Comparison of ENCODE assay signal across 8 cellular contexts in the genomic region with DNA sequence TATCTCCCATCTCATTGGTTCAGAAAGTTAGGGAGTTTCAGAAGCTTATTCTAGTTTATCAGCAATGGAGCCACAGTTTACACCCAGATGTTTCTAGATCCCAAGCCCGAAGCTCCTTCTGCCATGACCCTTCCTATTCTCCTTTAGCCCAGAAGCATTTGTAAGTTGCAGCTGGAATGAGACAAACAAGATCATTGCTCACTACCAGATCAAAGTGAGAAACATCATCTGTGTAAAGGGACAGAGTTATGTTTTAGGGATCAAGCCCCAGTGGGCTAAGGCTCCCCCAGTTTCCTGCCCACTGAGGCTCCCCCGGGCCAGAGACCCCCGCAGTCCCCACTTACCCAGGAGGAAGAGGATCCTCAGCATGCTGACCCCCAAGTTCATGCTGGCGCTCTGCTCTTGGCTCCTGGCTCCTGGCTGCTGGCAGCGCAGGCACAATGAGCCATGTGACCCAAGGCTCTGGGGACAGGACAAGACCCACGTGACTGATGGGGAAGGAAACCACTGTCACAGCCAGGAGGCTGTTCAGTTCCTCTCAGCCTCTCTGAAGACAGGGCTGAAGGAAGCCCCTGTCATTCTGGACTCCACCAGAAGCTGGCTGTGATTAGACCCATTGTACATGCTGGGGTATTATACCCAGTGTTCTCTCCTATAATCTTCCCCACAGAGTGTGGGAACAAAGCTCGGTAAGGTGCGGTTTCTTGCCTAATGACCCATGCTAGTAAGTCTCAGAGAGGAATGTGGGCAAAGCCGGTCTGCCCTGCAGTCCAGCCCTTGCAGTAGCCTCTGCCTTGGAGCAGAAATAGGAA. TPM values are rescaled to one million over a fixed set of nuclear protein-coding genes. Genes with fewer than 3 reads are reported as not detected.
DNase-seq lines count a peak whose midpoint lies in the region; ATAC-seq, FAIRE-seq and TF ChIP-seq lines count a peak whose summit lies in the region.

Gene TMEM273 (minus strand): TSS at position 442 of the 812 bp plus-strand sequence. CDS start 55 bp downstream, at position 387.

- peaks cover 52% of the 10 kb centered on the region for H3K4me1 Mint-ChIP-seq in activated T-cell treated with anti-CD3 and anti-CD28 coated beads, Interleukin-2, amount 50 U/mL, for 4 hours (ENCODE audit: low read depth)

- H3K36me3 Mint-ChIP-seq in activated T-cell treated with anti-CD3 and anti-CD28 coated beads, Interleukin-2, amount 50 U/mL, for 4 hours (ENCODE audit: insufficient read depth): no peaks in the 10 kb centered on the region

- no peak for FAIRE-seq in kidney (lab: Jason Lieb, UNC)

- no peaks in the 10 kb centered on the region for H3K9me3 Mint-ChIP-seq in activated T-cell treated with anti-CD3 and anti-CD28 coated beads, Interleukin-2, amount 50 U/mL, for 4 hours

- H3K36me3 ChIP-seq in GM06990 (ENCODE audit: control insufficient read depth, insufficient read depth, low read length) (no peaks in the 10 kb centered on the region), kidney (ENCODE audit: control insufficient read depth in 1 of 2, insufficient read depth in 2 of 2, low read length in 2 of 2) (no peaks in the 10 kb centered on the region), stomach smooth muscle (ENCODE audit: control insufficient read depth in 2 of 2, insufficient read depth in 2 of 2, low read length in 2 of 2) (no peaks in the 10 kb centered on the region)

- peaks cover 19% of the 10 kb centered on the region for H3K27me3 Mint-ChIP-seq in activated T-cell treated with anti-CD3 and anti-CD28 coated beads, Interleukin-2, amount 50 U/mL, for 4 hours (ENCODE audit: low read depth)

- DNase-seq in GM06990 (ENCODE audit: extremely low read depth, insufficient read length) (no peak), HK-2 (ENCODE audit: unreplicated experiment) (peak; percentile 69), kidney (peak; percentile 90), NCI-H128 (lab: John Stamatoyannopoulos, UW; ENCODE audit: unreplicated experiment) (no peak), NCI-H446 (lab: John Stamatoyannopoulos, UW) (no peak)
- no peak for DNase-seq in activated T-cell treated with anti-CD3 and anti-CD28 coated beads, Interleukin-2, amount 50 U/mL, for 4 hours

- no peaks in the 10 kb centered on the region for H3K9me3 ChIP-seq in kidney (ENCODE audit: control insufficient read depth in 1 of 2, low read length in 2 of 2)
- no peaks in the 10 kb centered on the region for H3K9me3 ChIP-seq in stomach smooth muscle (ENCODE audit: control insufficient read depth in 2 of 2, low read length in 2 of 2)

- TF ChIP-seq CTCF in GM06990 (IDR thresholded peaks at IDR 0.05; ENCODE audit: insufficient read depth, low read length, poor library complexity, severe bottlenecking) (no peak), kidney (IDR thresholded peaks at IDR 0.05; ENCODE audit: borderline replicate concordance, extremely low read depth, insufficient read depth) (no peak)

- ATAC-seq in GM21360 (IDR thresholded peaks at IDR 0.05; ENCODE audit: unreplicated experiment): peak; percentile 59
- ATAC-seq in activated T-cell treated with anti-CD3 and anti-CD28 coated beads, Interleukin-2, amount 50 U/mL, for 4 hours: peak; percentile 53 to 57

- intact Hi-C loops in kidney (cut with DNase I): no loop called here

- H3K4me3 ChIP-seq in GM06990 (replicated peaks; ENCODE audit: low read depth, low read length): peak within 1 kb of the TSS; percentile 52
- peak within 1 kb of the TSS in 1 of 2 donors; percentile 35 for H3K4me3 ChIP-seq in kidney (ENCODE audit: low read length in 2 of 2)
- peak within 1 kb of the TSS; percentile 17 to 64 for H3K4me3 ChIP-seq in stomach smooth muscle (ENCODE audit: low read length in 2 of 2)

- H3K9ac ChIP-seq in kidney (ENCODE audit: low read length in 2 of 2) (no peak within 1 kb of the TSS), stomach smooth muscle (ENCODE audit: low read length in 2 of 2) (peak within 1 kb of the TSS; percentile 16 to 29)

- H3K4me3 Mint-ChIP-seq in activated T-cell treated with anti-CD3 and anti-CD28 coated beads, Interleukin-2, amount 50 U/mL, for 4 hours: peak within 1 kb of the TSS; percentile 84

- H3K27ac ChIP-seq in kidney (ENCODE audit: low read depth in 2 of 2, low read length in 2 of 2): no peak within 1 kb of the TSS
- H3K27ac ChIP-seq in stomach smooth muscle (ENCODE audit: low read length): peak within 1 kb of the TSS; percentile 31

- H3K4me1 ChIP-seq in kidney (ENCODE audit: control insufficient read depth in 1 of 2, insufficient read depth in 1 of 2, low read depth in 1 of 2, low read length in 2 of 2): peaks cover 6 to 7% of the 10 kb centered on the region in 2 donors
- peaks cover 8% of the 10 kb centered on the region for H3K4me1 ChIP-seq in stomach smooth muscle (ENCODE audit: control insufficient read depth, insufficient read depth, low read length)

- H3K27me3 ChIP-seq in GM06990 (replicated peaks; ENCODE audit: control insufficient read depth, insufficient read depth, low read length) (no peaks in the 10 kb centered on the region), stomach smooth muscle (ENCODE audit: control insufficient read depth in 1 of 2, insufficient read depth in 2 of 2, low read length in 2 of 2) (peaks cover 3 to 4% of the 10 kb centered on the region in 2 donors)

RNA-seq across cellular contexts. Expression of gene TMEM273, which starts in this region (rescaled TPM):
- 10 to 100 TPM; 35.3 to 96.4 (median 45.6) TPM for total RNA-seq in activated T-cell treated with anti-CD3 and anti-CD28 coated beads, Interleukin-2, amount 50 U/mL, for 4 hours
- 16.8 TPM for total RNA-seq in kidney
- 3.2 TPM for polyA plus RNA-seq in kidney (ENCODE audit: insufficient read depth, low read depth, low replicate concordance)

Comparison
In these comparisons a context has a peak if more than half of its experiments do, and no peak if none do; other contexts are left out.
1. DNase-seq: peak in HK-2 (single experiment) and kidney (single experiment); none in GM06990 (single experiment), activated T-cell treated with anti-CD3 and anti-CD28 coated beads, Interleukin-2, amount 50 U/mL, for 4 hours (single experiment), NCI-H128 (single experiment) and NCI-H446 (0 of 2).
2. H3K9ac ChIP-seq: peak in stomach smooth muscle (2 of 2); none in kidney (0 of 2).